ENCODE assay signal across 8 cellular contexts in genomic region chr19:8396563-8397203, GRCh38. TPM values are rescaled to one million over a fixed set of nuclear protein-coding genes. Genes with fewer than 3 reads are reported as not detected.
A peak's percentile ranks its signal among the peaks of the same experiment; 100 is the strongest.
DNase-seq lines count a peak whose midpoint lies in the region; ATAC-seq and TF ChIP-seq lines count a peak whose summit lies in the region.

No MANE protein-coding gene starts in this region.

- in situ Hi-C loops in gastrocnemius medialis (cut with MboI; ENCODE audit: low sequenced_read_pairs in 4 of 4) = loop anchor here in 2 of 4 donors (5.0 kb wide), 2 partner anchors 39 to 44 kb away; no protein-coding TSS in a partner anchor

- H3K27me3 Mint-ChIP-seq in HFFc6 (ENCODE audit: insufficient read depth) (peaks cover 4% of the 10 kb centered on the region; the same call in 1 of the 2 replicates), T-cell (no peaks in the 10 kb centered on the region)

- H3K4me1 Mint-ChIP-seq in HFFc6 (ENCODE audit: low read depth) (peaks cover 38% of the 10 kb centered on the region), T-cell (peaks cover 27 to 42% (median 29%) of the 10 kb centered on the region in 3 donors)

- H3K9me3 Mint-ChIP-seq in HFFc6 (no peaks in the 10 kb centered on the region), T-cell (no peaks in the 10 kb centered on the region)

- CTCF ChIA-PET in T-cell (lab: Charles Lee) = interaction anchor here in 1 of 2 donors (1.7 kb wide), 1 partner anchor 43 kb away, joined by 6 read pairs; no protein-coding TSS in a partner anchor

- H3K36me3 ChIP-seq in cardiac muscle cell = no peaks in the 10 kb centered on the region
- peaks cover 0 to 12% of the 10 kb centered on the region in 2 donors for H3K36me3 ChIP-seq in gastrocnemius medialis

- no peak for TF ChIP-seq POLR2A in gastrocnemius medialis (IDR thresholded peaks at IDR 0.05)

- H3K9me3 ChIP-seq in cardiac muscle cell (ENCODE audit: low read depth) (no peaks in the 10 kb centered on the region), gastrocnemius medialis (no peaks in the 10 kb centered on the region)

- TF ChIP-seq CTCF in AG10803 (conservative IDR thresholded peaks at IDR 0.05; ENCODE audit: low read length) (peak; percentile 71), HFFc6 (IDR thresholded peaks at IDR 0.05) (peak; percentile 76), cardiac muscle cell (IDR thresholded peaks at IDR 0.05; ENCODE audit: low read depth, low read length) (peak; percentile 76), gastrocnemius medialis (IDR thresholded peaks at IDR 0.05 in 4 of 5, conservative IDR thresholded peaks at IDR 0.05 in 1 of 5) (peak; percentile 35 to 74 (median 65))

- H3K4me3 Mint-ChIP-seq in HFFc6 (no peak overlapping the region; the same call in 1 of the 2 replicates), T-cell (peak overlapping the region in 1 of 3 donors; percentile 29)

- no peaks in the 10 kb centered on the region for H3K4me1 ChIP-seq in cardiac muscle cell (ENCODE audit: low read depth)
- peaks cover 54 to 56% of the 10 kb centered on the region in 2 donors for H3K4me1 ChIP-seq in gastrocnemius medialis

- no peaks in the 10 kb centered on the region; the same call in 1 of the 2 replicates for H3K36me3 Mint-ChIP-seq in HFFc6 (ENCODE audit: low read depth)
- H3K36me3 Mint-ChIP-seq in T-cell = peaks cover 9% of the 10 kb centered on the region

- H3K27ac ChIP-seq in cardiac muscle cell (no peak overlapping the region), gastrocnemius medialis (peak overlapping the region in 2 of 4 donors; percentile 8 to 100)

- H3K27ac Mint-ChIP-seq in HFFc6 (no peak overlapping the region), T-cell (peak overlapping the region in 1 of 2 donors; percentile 49)

- H3K27me3 ChIP-seq in cardiac muscle cell (no peaks in the 10 kb centered on the region), gastrocnemius medialis (no peaks in the 10 kb centered on the region)

- ATAC-seq in T-cell (replicated peaks in 1 of 4) = peak; percentile 59 to 85 (median 68)
- peak in 1 of 2 donors; percentile 18 for ATAC-seq in gastrocnemius medialis
- no peak for ATAC-seq in GM21825 (IDR thresholded peaks at IDR 0.05; ENCODE audit: unreplicated experiment)
- no peak for ATAC-seq in HG02642 (IDR thresholded peaks at IDR 0.05; ENCODE audit: poor library complexity, unreplicated experiment)

- H3K4me3 ChIP-seq in AG10803 (ENCODE audit: low read length) (no peak overlapping the region), cardiac muscle cell (no peak overlapping the region), gastrocnemius medialis (no peak overlapping the region)

- POLR2A ChIA-PET in T-cell (lab: Charles Lee) = no interaction called here

- intact Hi-C loops in gastrocnemius medialis (cut with DNase I; ENCODE audit: low total_unique reads) = loop anchor here (1.0 kb wide), 1 partner anchor 42 kb away; no protein-coding TSS in a partner anchor

- DNase-seq in AG10803 (ENCODE audit: low read depth) = peak; percentile 41
- DNase-seq in HFFc6 = peak; percentile 30
- peak; percentile 22 to 84 (median 63) for DNase-seq in T-cell
- peak; percentile 27 for DNase-seq in activated naive CD8-positive, alpha-beta T cell treated with anti-CD3 and anti-CD28 coated beads, Interleukin-2, amount 50 U/mL, for 16 hours (ENCODE audit: low read depth, low spot score)
- peak; percentile 38 to 70 for DNase-seq in cardiac muscle cell (ENCODE audit: low read depth in 1 of 2, low spot score in 1 of 2)
- peak; percentile 41 to 54 for DNase-seq in gastrocnemius medialis

RNA-seq across cellular contexts. Expression of gene RAB11B, which starts 6.5 kb away (rescaled TPM):
- total RNA-seq in HFFc6 (2021; fragmentation: NEBNext Ultra II Directional; extraction: Animal tissue kit (Norgen Biotek cat#: 25700)) = 100 to 1,000 TPM in 1 of 6 experiments, 10 to 100 TPM in 5; 82.5 to 107 (median 92.4) TPM
- 100 to 1,000 TPM in 3 of 5 donors, 10 to 100 TPM in 2; 87.5 to 125 (median 116) TPM for total RNA-seq in T-cell
- total RNA-seq in cardiac muscle cell = 51.7 and 58.5 TPM in 2 replicates
- 221 and 286 TPM in 2 replicates for polyA plus RNA-seq in cardiac muscle cell
- 10 to 100 TPM; 13.4 to 42.9 (median 31.0) TPM for total RNA-seq in gastrocnemius medialis

RNA-seq across cellular contexts. Expression of gene MARCHF2, which starts 16.4 kb away (rescaled TPM):
- total RNA-seq in HFFc6 (2021; fragmentation: NEBNext Ultra II Directional; extraction: Animal tissue kit (Norgen Biotek cat#: 25700)) = 10 to 100 TPM; 23.5 to 30.2 (median 26.0) TPM
- total RNA-seq in T-cell (10 to 100 TPM; 20.6 to 40.7 (median 35.6) TPM), cardiac muscle cell (118 and 139 TPM in 2 replicates), gastrocnemius medialis (100 to 1,000 TPM; 173 to 183 (median 176) TPM)
- 49.4 and 63.8 TPM in 2 replicates for polyA plus RNA-seq in cardiac muscle cell

RNA-seq across cellular contexts. Expression of gene ANGPTL4, which starts 32.7 kb away (rescaled TPM):
- total RNA-seq in HFFc6 (2021; fragmentation: NEBNext Ultra II Directional; extraction: Animal tissue kit (Norgen Biotek cat#: 25700)) = 1 to 10 TPM; 1.5 to 9.8 (median 2.0) TPM
- total RNA-seq in T-cell (under 1 TPM in 2 of 5 donors, not detected in 3; 0.18 to 0.19 TPM), cardiac muscle cell (2.5 and 3.2 TPM in 2 replicates), gastrocnemius medialis (10 to 100 TPM; 19.7 to 91.8 (median 41.9) TPM)
- polyA plus RNA-seq in cardiac muscle cell = 3.0 and 6.0 TPM in 2 replicates

RNA-seq across cellular contexts. Expression of gene HNRNPM, which starts 48.1 kb away (rescaled TPM):
- total RNA-seq in HFFc6 (2021; fragmentation: NEBNext Ultra II Directional; extraction: Animal tissue kit (Norgen Biotek cat#: 25700)) = 100 to 1,000 TPM; 144 to 217 (median 194) TPM
- total RNA-seq in T-cell (100 to 1,000 TPM; 200 to 272 (median 213) TPM), cardiac muscle cell (79.1 and 103 TPM in 2 replicates), gastrocnemius medialis (10 to 100 TPM; 42.5 to 74.6 (median 57.8) TPM)
- 106 and 246 TPM in 2 replicates for polyA plus RNA-seq in cardiac muscle cell

RNA-seq across cellular contexts. Expression of gene KANK3, which starts 53.6 kb away (rescaled TPM):
- under 1 TPM in 2 of 6 experiments, not detected in 4; 0.26 to 0.30 TPM for total RNA-seq in HFFc6 (2021; fragmentation: NEBNext Ultra II Directional; extraction: Animal tissue kit (Norgen Biotek cat#: 25700))
- total RNA-seq in T-cell (1 to 10 TPM in 4 of 5 donors, under 1 TPM in 1; 0.88 to 5.5 (median 4.4) TPM), cardiac muscle cell (0.56 and 4.0 TPM in 2 replicates), gastrocnemius medialis (10 to 100 TPM in 3 of 4 donors, 1 to 10 TPM in 1; 7.1 to 16.0 (median 13.7) TPM)
- 0.72 and 1.8 TPM in 2 replicates for polyA plus RNA-seq in cardiac muscle cell

Comparison
In these comparisons a context has a peak if more than half of its experiments do, and no peak if none do; other contexts are left out.
1. ATAC-seq: peak in T-cell (4 of 4); none in GM21825 (single experiment) and HG02642 (single experiment).
2. Peak in every context shown above with its lines, with median percentiles within 50 percentile points of each other: DNase-seq and CTCF ChIP-seq.